ENCODE assay signal across 8 cellular contexts in the genomic region with DNA sequence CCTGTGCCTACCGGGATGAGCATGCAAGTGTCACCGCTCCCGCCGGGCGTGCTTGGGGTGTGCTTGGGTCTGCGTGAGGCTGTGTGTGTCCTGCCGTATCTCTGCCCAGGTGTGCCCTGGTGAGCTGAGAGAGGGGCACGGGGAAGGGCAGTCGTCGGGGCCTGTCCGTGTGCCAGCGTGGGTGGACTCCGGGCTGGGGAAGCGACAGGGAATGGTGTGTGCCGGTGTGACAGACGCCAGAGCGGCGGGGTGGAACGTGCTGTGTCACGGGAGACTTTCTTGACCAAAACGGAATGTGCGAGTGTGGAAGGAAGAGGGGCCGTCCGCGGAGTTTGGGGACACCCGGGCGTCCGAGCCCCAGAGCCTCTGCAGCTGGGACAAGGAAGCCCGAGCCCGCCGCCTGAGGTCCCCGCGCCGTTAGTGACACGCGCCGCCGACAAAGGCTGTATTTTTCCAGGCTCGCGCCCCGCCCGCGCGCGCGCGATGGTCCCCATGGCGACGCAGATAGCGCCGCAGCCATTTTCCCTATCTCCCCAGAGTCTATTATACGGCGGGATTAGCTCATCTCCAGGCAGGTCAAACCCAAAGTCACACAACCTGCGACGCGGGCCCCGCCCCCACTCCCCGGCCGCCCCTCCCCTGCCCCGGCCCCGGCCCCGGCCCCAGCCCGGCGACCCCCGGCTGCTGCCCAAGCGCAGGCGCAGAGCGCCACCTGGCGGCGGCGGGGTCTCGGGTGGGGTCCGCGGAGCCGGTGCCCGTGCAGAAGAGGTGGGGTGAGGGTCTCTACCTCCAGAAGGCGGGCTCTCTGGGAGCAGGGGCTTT. TPM values are rescaled to one million over a fixed set of nuclear protein-coding genes. Genes with fewer than 3 reads are reported as not detected.
DNase-seq lines count a peak whose midpoint lies in the region; ATAC-seq and TF ChIP-seq lines count a peak whose summit lies in the region.

No MANE protein-coding gene starts in this region.

- H3K27me3 ChIP-seq in AG04450 (ENCODE audit: control insufficient read depth, insufficient read depth, low read length) (peaks cover 7% of the 10 kb centered on the region), mesenchymal stem cell (ENCODE audit: control insufficient read depth in 1 of 2, insufficient read depth in 1 of 2, low read length in 2 of 2) (peaks cover 81 to 96% of the 10 kb centered on the region in 2 experiments)

- no peak overlapping the region for H4K8ac ChIP-seq in mesenchymal stem cell (ENCODE audit: low read length)

- peaks cover 19% of the 10 kb centered on the region for H3K4me1 ChIP-seq in mesenchymal stem cell (ENCODE audit: control insufficient read depth, insufficient read depth, low read depth, low read length)

- peak overlapping the region; percentile 64 for H3K4me3 ChIP-seq in AG04450 (ENCODE audit: low read depth, low read length)
- H3K4me3 ChIP-seq in mesenchymal stem cell (ENCODE audit: insufficient read depth in 1 of 2, low read depth in 1 of 2, low read length in 2 of 2), result peak overlapping the region; percentile 42 to 70

- peak overlapping the region in 1 of 2 experiments; percentile 68 for H2BK12ac ChIP-seq in mesenchymal stem cell (ENCODE audit: low read length in 2 of 2)

- no peak overlapping the region for H3K27ac Mint-ChIP-seq in activated CD4-positive, alpha-beta T cell treated with anti-CD3 and anti-CD28 coated beads, Interleukin-2, amount 10 ng/mL, durations not matched to agents 7 days and 5 days

- H3K9me3 Mint-ChIP-seq in activated CD4-positive, alpha-beta T cell treated with anti-CD3 and anti-CD28 coated beads, Interleukin-2, amount 10 ng/mL, durations not matched to agents 7 days and 5 days, result no peaks in the 10 kb centered on the region

- H3K23ac ChIP-seq in mesenchymal stem cell (ENCODE audit: low read length in 2 of 2), result peak overlapping the region in 1 of 2 experiments; percentile 75

- H3K27me3 Mint-ChIP-seq in activated CD4-positive, alpha-beta T cell treated with anti-CD3 and anti-CD28 coated beads, Interleukin-2, amount 10 ng/mL, durations not matched to agents 7 days and 5 days, result peaks cover 63% of the 10 kb centered on the region

- CTCF ChIA-PET in AG04450 (lab: Charles Lee), result interaction anchor here (0.6 to 3.9 kb wide), 36 partner anchors 8 to 404 kb away, joined by 3 to 47 read pairs (median 4); no protein-coding TSS in a partner anchor
- CTCF ChIA-PET in activated CD4-positive, alpha-beta T cell treated with anti-CD3 and anti-CD28 coated beads, Interleukin-2, amount 10 ng/mL, durations not matched to agents 7 days and 5 days (lab: Charles Lee), result interaction anchor here (0.8 to 1.7 kb wide), 6 partner anchors 15 to 107 kb away, joined by 3 to 5 read pairs (median 4); no protein-coding TSS in a partner anchor

- H4K91ac ChIP-seq in mesenchymal stem cell (ENCODE audit: low read length), result no peak overlapping the region

- peak overlapping the region; percentile 82 for H3K4me2 ChIP-seq in mesenchymal stem cell (ENCODE audit: low read length, poor library complexity, severe bottlenecking)

- peak overlapping the region in 1 of 2 experiments; percentile 77 for H3K18ac ChIP-seq in mesenchymal stem cell (ENCODE audit: low read depth in 1 of 2, low read length in 2 of 2)

- DNase-seq in AG04450 (ENCODE audit: low read depth, low spot score) (no peak), NCI-H524 (lab: John Stamatoyannopoulos, UW) (peak; percentile 47 to 86), dermis microvascular lymphatic vessel endothelial cell (ENCODE audit: low read depth in 2 of 2) (peak; percentile 51 to 72), mesenchymal stem cell (peak; percentile 58)
- peak; percentile 67 for DNase-seq in activated CD4-positive, alpha-beta T cell treated with anti-CD3 and anti-CD28 coated beads, Interleukin-2, amount 10 ng/mL, durations not matched to agents 7 days and 5 days
- DNase-seq in stimulated activated CD8-positive, alpha-beta memory T cell treated with anti-CD3 and anti-CD28 coated beads, Interleukin-15, amount 100 ng/mL, for 24 hours (ENCODE audit: low read depth), result peak; percentile 58

- no peak overlapping the region for H2BK15ac ChIP-seq in mesenchymal stem cell (ENCODE audit: low read depth, poor library complexity, severe bottlenecking)

- H3K36me3 Mint-ChIP-seq in activated CD4-positive, alpha-beta T cell treated with anti-CD3 and anti-CD28 coated beads, Interleukin-2, amount 10 ng/mL, durations not matched to agents 7 days and 5 days (ENCODE audit: low read depth), result no peaks in the 10 kb centered on the region

- no peak overlapping the region for H2BK5ac ChIP-seq in mesenchymal stem cell (ENCODE audit: low read depth, low read length, poor library complexity, severe bottlenecking)

- H2AFZ ChIP-seq in mesenchymal stem cell (ENCODE audit: low read depth, low read length), result peak overlapping the region; percentile 76

- H3K9ac ChIP-seq in mesenchymal stem cell (ENCODE audit: low read length), result peak overlapping the region; percentile 54

- ATAC-seq in GM21723 (IDR thresholded peaks at IDR 0.05; ENCODE audit: unreplicated experiment), result peak; percentile 51
- no peak for ATAC-seq in HG03025 (IDR thresholded peaks at IDR 0.05; ENCODE audit: low FRiP score, unreplicated experiment)

- H3K4me3 Mint-ChIP-seq in activated CD4-positive, alpha-beta T cell treated with anti-CD3 and anti-CD28 coated beads, Interleukin-2, amount 10 ng/mL, durations not matched to agents 7 days and 5 days, result peak overlapping the region; percentile 62

- H3K79me1 ChIP-seq in mesenchymal stem cell (replicated peaks; ENCODE audit: low read length, poor library complexity, severe bottlenecking), result no peaks in the 10 kb centered on the region

- no peaks in the 10 kb centered on the region; the same call in 1 of the 2 replicates for H3K9me3 ChIP-seq in AG04450 (ENCODE audit: control insufficient read depth, insufficient read depth, low read length)
- no peaks in the 10 kb centered on the region for H3K9me3 ChIP-seq in mesenchymal stem cell (ENCODE audit: control insufficient read depth, low read length)

- no peaks in the 10 kb centered on the region for H3K36me3 ChIP-seq in mesenchymal stem cell (ENCODE audit: control insufficient read depth in 1 of 2, insufficient read depth in 2 of 2, low read depth in 1 of 2, low read length in 2 of 2)

- WGBS in mesenchymal stem cell, result 2% methylated on average over 55 of the region's 77 CpGs

- peaks cover 5% of the 10 kb centered on the region for H3K4me1 Mint-ChIP-seq in activated CD4-positive, alpha-beta T cell treated with anti-CD3 and anti-CD28 coated beads, Interleukin-2, amount 10 ng/mL, durations not matched to agents 7 days and 5 days

- peak; percentile 62 for TF ChIP-seq CTCF in AG04450 (IDR thresholded peaks at IDR 0.05; ENCODE audit: low read depth, low read length)

- no peak overlapping the region for H2AK5ac ChIP-seq in mesenchymal stem cell (ENCODE audit: low read length, severe bottlenecking)

- no peak overlapping the region for H2BK120ac ChIP-seq in mesenchymal stem cell (ENCODE audit: low read depth, low read length)

- POLR2A ChIA-PET in AG04450 (lab: Yijun Ruan, JAX), result no interaction called here
- POLR2A ChIA-PET in activated CD4-positive, alpha-beta T cell treated with anti-CD3 and anti-CD28 coated beads, Interleukin-2, amount 10 ng/mL, durations not matched to agents 7 days and 5 days (lab: Charles Lee), result no interaction called here

- peak overlapping the region; percentile 2 for H3K27ac ChIP-seq in AG04450 (ENCODE audit: low read depth, low read length)
- H3K27ac ChIP-seq in mesenchymal stem cell (ENCODE audit: low read length, poor library complexity, severe bottlenecking), result no peak overlapping the region

- peak overlapping the region in 1 of 2 experiments; percentile 74 for H3K14ac ChIP-seq in mesenchymal stem cell (ENCODE audit: low read length in 2 of 2)

- H3K4ac ChIP-seq in mesenchymal stem cell (ENCODE audit: low read depth in 1 of 2, low read length in 2 of 2), result no peak overlapping the region

RNA-seq across cellular contexts. Expression of gene GATA2, which starts 4.5 kb away (rescaled TPM):
- polyA plus RNA-seq in AG04450 (2011; rRNA removed), result 4.8 and 6.1 TPM in 2 replicates
- 4.2 and 4.9 TPM in 2 replicates for polyA minus RNA-seq in AG04450 (2011; rRNA and poly(A)+ RNA removed)
- total RNA-seq in activated CD4-positive, alpha-beta T cell treated with anti-CD3 and anti-CD28 coated beads, Interleukin-2, amount 10 ng/mL, durations not matched to agents 7 days and 5 days, result not detected
- total RNA-seq in dermis microvascular lymphatic vessel endothelial cell, result 6.7 and 14.7 TPM in 2 replicates
- 2.0 TPM for polyA plus RNA-seq in mesenchymal stem cell (2013, experiment 1 of 2)
- 2.2 TPM for polyA plus RNA-seq in mesenchymal stem cell (2013, experiment 2 of 2)

RNA-seq across cellular contexts. Expression of gene DNAJB8, which starts 30.8 kb away (rescaled TPM):
- not detected in 2 replicates for polyA plus RNA-seq in AG04450 (2011; rRNA removed)
- polyA minus RNA-seq in AG04450 (2011; rRNA and poly(A)+ RNA removed), result not detected in 2 replicates
- total RNA-seq in activated CD4-positive, alpha-beta T cell treated with anti-CD3 and anti-CD28 coated beads, Interleukin-2, amount 10 ng/mL, durations not matched to agents 7 days and 5 days, result not detected
- not detected in 2 replicates for total RNA-seq in dermis microvascular lymphatic vessel endothelial cell
- polyA plus RNA-seq in mesenchymal stem cell (2013, experiment 1 of 2), result not detected
- polyA plus RNA-seq in mesenchymal stem cell (2013, experiment 2 of 2), result not detected
